In genomic region chr7:76047305-76047810, GRCh38 we compare ENCODE assay signal across 1 cellular context.
TF ChIP-seq lines count a peak whose summit lies in the region.

No MANE protein-coding gene starts in this region.

TF ChIP-seq in K562, 482 proteins besides CTCF, POLR2A, EP300 and RAD21 (continued from another document and continues in another):
- TF ChIP-seq HES1 (IDR thresholded peaks at IDR 0.05; ENCODE audit: low read depth) (no peak), ZNF134 (CRISPR knock-in tag; conservative IDR thresholded peaks at IDR 0.05) (no peak), NR1H2 (CRISPR knock-in tag; IDR thresholded peaks at IDR 0.05) (peak; percentile 84), PCBP2 (IDR thresholded peaks at IDR 0.05; ENCODE audit: low read depth, low read length, poor library complexity, severe bottlenecking) (no peak), TAF7 (tag; IDR thresholded peaks at IDR 0.05) (peak; percentile 37; the same call in 1 of the 2 replicates), ZBTB2 (IDR thresholded peaks at IDR 0.05) (no peak), NFIC (IDR thresholded peaks at IDR 0.05) (no peak), MAX (CRISPR knock-in tag; IDR thresholded peaks at IDR 0.05) (no peak), ZC3H4 (CRISPR knock-in tag; IDR thresholded peaks at IDR 0.05; ENCODE audit: borderline replicate concordance) (0 out of 2 replicates have a peak, but pooled peaks have one; percentile 36), E4F1 (CRISPR knock-in tag; IDR thresholded peaks at IDR 0.05; ENCODE audit: borderline replicate concordance) (0 out of 2 replicates have a peak, but pooled peaks have one; percentile 52), CBFB (CRISPR knock-in tag; IDR thresholded peaks at IDR 0.05) (peak; percentile 60; the same call in 1 of the 2 replicates), ZNF407 (IDR thresholded peaks at IDR 0.05; ENCODE audit: low read depth) (no peak), ZNF398 (CRISPR knock-in tag; IDR thresholded peaks at IDR 0.05) (no peak), SRF (CRISPR knock-in tag; IDR thresholded peaks at IDR 0.05) (0 out of 4 replicates have a peak, but pooled peaks of 1 of the 2 experiments have one; percentile 6), KDM2B (CRISPR knock-in tag; IDR thresholded peaks at IDR 0.05) (peak; percentile 90), ARNT (IDR thresholded peaks at IDR 0.05) (no peak), PTBP1 (IDR thresholded peaks at IDR 0.05; ENCODE audit: low read depth, low read length) (0 out of 2 replicates have a peak, but pooled peaks have one; percentile 35)
- TF ChIP-seq, protein P1, sequence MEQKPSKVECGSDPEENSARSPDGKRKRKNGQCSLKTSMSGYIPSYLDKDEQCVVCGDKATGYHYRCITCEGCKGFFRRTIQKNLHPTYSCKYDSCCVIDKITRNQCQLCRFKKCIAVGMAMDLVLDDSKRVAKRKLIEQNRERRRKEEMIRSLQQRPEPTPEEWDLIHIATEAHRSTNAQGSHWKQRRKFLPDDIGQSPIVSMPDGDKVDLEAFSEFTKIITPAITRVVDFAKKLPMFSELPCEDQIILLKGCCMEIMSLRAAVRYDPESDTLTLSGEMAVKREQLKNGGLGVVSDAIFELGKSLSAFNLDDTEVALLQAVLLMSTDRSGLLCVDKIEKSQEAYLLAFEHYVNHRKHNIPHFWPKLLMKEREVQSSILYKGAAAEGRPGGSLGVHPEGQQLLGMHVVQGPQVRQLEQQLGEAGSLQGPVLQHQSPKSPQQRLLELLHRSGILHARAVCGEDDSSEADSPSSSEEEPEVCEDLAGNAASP (IDR thresholded peaks at IDR 0.05): no peak
- TF ChIP-seq, protein P2, sequence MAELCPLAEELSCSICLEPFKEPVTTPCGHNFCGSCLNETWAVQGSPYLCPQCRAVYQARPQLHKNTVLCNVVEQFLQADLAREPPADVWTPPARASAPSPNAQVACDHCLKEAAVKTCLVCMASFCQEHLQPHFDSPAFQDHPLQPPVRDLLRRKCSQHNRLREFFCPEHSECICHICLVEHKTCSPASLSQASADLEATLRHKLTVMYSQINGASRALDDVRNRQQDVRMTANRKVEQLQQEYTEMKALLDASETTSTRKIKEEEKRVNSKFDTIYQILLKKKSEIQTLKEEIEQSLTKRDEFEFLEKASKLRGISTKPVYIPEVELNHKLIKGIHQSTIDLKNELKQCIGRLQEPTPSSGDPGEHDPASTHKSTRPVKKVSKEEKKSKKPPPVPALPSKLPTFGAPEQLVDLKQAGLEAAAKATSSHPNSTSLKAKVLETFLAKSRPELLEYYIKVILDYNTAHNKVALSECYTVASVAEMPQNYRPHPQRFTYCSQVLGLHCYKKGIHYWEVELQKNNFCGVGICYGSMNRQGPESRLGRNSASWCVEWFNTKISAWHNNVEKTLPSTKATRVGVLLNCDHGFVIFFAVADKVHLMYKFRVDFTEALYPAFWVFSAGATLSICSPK (IDR thresholded peaks at IDR 0.05; ENCODE audit: borderline replicate concordance): 0 out of 2 replicates have a peak, but pooled peaks have one; percentile 11
- TF ChIP-seq, protein P3, sequence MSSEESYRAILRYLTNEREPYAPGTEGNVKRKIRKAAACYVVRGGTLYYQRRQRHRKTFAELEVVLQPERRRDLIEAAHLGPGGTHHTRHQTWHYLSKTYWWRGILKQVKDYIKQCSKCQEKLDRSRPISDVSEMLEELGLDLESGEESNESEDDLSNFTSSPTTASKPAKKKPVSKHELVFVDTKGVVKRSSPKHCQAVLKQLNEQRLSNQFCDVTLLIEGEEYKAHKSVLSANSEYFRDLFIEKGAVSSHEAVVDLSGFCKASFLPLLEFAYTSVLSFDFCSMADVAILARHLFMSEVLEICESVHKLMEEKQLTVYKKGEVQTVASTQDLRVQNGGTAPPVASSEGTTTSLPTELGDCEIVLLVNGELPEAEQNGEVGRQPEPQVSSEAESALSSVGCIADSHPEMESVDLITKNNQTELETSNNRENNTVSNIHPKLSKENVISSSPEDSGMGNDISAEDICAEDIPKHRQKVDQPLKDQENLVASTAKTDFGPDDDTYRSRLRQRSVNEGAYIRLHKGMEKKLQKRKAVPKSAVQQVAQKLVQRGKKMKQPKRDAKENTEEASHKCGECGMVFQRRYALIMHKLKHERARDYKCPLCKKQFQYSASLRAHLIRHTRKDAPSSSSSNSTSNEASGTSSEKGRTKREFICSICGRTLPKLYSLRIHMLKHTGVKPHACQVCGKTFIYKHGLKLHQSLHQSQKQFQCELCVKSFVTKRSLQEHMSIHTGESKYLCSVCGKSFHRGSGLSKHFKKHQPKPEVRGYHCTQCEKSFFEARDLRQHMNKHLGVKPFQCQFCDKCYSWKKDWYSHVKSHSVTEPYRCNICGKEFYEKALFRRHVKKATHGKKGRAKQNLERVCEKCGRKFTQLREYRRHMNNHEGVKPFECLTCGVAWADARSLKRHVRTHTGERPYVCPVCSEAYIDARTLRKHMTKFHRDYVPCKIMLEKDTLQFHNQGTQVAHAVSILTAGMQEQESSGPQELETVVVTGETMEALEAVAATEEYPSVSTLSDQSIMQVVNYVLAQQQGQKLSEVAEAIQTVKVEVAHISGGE (CRISPR knock-in tag; IDR thresholded peaks at IDR 0.05): no peak
- TF ChIP-seq, protein P4, sequence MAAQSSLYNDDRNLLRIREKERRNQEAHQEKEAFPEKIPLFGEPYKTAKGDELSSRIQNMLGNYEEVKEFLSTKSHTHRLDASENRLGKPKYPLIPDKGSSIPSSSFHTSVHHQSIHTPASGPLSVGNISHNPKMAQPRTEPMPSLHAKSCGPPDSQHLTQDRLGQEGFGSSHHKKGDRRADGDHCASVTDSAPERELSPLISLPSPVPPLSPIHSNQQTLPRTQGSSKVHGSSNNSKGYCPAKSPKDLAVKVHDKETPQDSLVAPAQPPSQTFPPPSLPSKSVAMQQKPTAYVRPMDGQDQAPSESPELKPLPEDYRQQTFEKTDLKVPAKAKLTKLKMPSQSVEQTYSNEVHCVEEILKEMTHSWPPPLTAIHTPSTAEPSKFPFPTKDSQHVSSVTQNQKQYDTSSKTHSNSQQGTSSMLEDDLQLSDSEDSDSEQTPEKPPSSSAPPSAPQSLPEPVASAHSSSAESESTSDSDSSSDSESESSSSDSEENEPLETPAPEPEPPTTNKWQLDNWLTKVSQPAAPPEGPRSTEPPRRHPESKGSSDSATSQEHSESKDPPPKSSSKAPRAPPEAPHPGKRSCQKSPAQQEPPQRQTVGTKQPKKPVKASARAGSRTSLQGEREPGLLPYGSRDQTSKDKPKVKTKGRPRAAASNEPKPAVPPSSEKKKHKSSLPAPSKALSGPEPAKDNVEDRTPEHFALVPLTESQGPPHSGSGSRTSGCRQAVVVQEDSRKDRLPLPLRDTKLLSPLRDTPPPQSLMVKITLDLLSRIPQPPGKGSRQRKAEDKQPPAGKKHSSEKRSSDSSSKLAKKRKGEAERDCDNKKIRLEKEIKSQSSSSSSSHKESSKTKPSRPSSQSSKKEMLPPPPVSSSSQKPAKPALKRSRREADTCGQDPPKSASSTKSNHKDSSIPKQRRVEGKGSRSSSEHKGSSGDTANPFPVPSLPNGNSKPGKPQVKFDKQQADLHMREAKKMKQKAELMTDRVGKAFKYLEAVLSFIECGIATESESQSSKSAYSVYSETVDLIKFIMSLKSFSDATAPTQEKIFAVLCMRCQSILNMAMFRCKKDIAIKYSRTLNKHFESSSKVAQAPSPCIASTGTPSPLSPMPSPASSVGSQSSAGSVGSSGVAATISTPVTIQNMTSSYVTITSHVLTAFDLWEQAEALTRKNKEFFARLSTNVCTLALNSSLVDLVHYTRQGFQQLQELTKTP (IDR thresholded peaks at IDR 0.05; ENCODE audit: low read depth in 1 of 2, partially characterized antibody in 2 of 2): no peak
